Comparison of ENCODE assay signal across 8 cellular contexts in the genomic region with DNA sequence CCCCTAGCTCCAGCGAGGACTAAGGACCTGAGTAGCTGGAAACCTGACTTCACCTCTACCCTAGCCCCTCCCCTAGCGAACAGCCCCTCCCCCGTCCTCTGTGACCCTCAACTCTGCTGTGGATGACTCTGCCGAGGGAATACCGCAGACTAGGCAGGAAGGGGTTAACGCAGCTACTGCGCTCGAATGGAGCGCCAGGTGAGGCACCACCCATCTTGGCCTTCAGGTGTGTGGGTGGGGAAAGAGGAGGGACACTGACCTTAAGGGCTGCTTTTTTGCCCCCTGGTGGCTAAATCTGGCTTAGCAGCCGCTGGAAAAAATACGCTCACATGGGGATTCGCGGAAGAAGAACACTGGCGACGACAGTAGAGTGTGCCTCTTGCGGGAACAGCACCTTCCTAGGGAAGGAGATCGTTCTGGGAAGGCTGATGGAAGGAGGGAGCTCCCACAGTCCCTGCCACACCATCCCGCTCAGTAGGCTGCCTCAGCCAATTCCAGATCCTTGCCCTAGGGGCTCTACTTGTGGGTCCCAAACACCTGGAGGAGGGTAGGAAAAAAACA.
DNase-seq lines count a peak whose midpoint lies in the region; ATAC-seq lines count a peak whose summit lies in the region.

No MANE protein-coding gene starts in this region.

- DNase-seq in SIG-M5 treated with dmso at 0.1 percent for 504 hours (lab: John Stamatoyannopoulos, UW; ENCODE audit: unreplicated experiment) (peak; percentile 84), SIG-M5 (lab: John Stamatoyannopoulos, UW) (no peak), NCI-H2171 (lab: John Stamatoyannopoulos, UW) (peak; percentile 58), cerebellar cortex (ENCODE audit: low spot score) (peak; percentile 97), kidney glomerular epithelial cell (lab: John Stamatoyannopoulos, UW) (peak; percentile 69)
- DNase-seq in activated CD4-positive, CD25-positive, alpha-beta regulatory T cell (lab: John Stamatoyannopoulos, UW), result peak; percentile 52 to 92 (median 69)
- peak; percentile 80 to 87 for DNase-seq in stimulated activated CD4-positive, alpha-beta T cell treated with anti-CD3 and anti-CD28 coated beads, Interleukin-15, amount 100 ng/mL, for 48 hours (ENCODE audit: low read depth in 2 of 2)

- ATAC-seq in HG02973 (IDR thresholded peaks at IDR 0.05; ENCODE audit: unreplicated experiment), result no peak
